Comparison of ENCODE assay signal across 8 cellular contexts in genomic region chr5:142611154-142611553, GRCh38.
A peak's percentile ranks its signal among the peaks of the same experiment; 100 is the strongest.
DNase-seq lines count a peak whose midpoint lies in the region; ATAC-seq and TF ChIP-seq lines count a peak whose summit lies in the region.

No MANE protein-coding gene starts in this region.

- intact Hi-C loops in left ventricle myocardium superior (cut with micrococcal nuclease) (loop anchor here (2.0 kb wide), 1 partner anchor 88 kb away; no protein-coding TSS in a partner anchor), gastrocnemius medialis (cut with DNase I; ENCODE audit: low total_unique reads) (loop anchor here (1.0 to 2.0 kb wide), 2 partner anchors 44 to 88 kb away; no protein-coding TSS in a partner anchor)

- DNase-seq in EL (peak; percentile 59), M059J (ENCODE audit: low read depth) (peak; percentile 66), T follicular helper cell (ENCODE audit: low read depth) (peak; percentile 33), left ventricle myocardium superior (peak; percentile 80), gastrocnemius medialis (peak; percentile 12 to 44)
- peak; percentile 73 for DNase-seq in activated naive CD8-positive, alpha-beta T cell treated with anti-CD3 and anti-CD28 coated beads, Interleukin-2, amount 50 U/mL, for 24 hours

- H3K4me3 Mint-ChIP-seq in activated naive CD8-positive, alpha-beta T cell treated with anti-CD3 and anti-CD28 coated beads, Interleukin-2, amount 50 U/mL, for 24 hours, result no peak overlapping the region

- H3K4me3 ChIP-seq in gastrocnemius medialis, result no peak overlapping the region

- no peaks in the 10 kb centered on the region for H3K27me3 ChIP-seq in gastrocnemius medialis

- TF ChIP-seq POLR2A in gastrocnemius medialis (IDR thresholded peaks at IDR 0.05), result no peak

- TF ChIP-seq CTCF in gastrocnemius medialis (IDR thresholded peaks at IDR 0.05 in 4 of 5, conservative IDR thresholded peaks at IDR 0.05 in 1 of 5), result peak; percentile 51 to 86 (median 73)

- ATAC-seq in GM21717 (IDR thresholded peaks at IDR 0.05; ENCODE audit: unreplicated experiment) (peak; percentile 86), left ventricle myocardium superior (peak; percentile 89), gastrocnemius medialis (peak; percentile 58 to 72), HG03571 (IDR thresholded peaks at IDR 0.05; ENCODE audit: unreplicated experiment) (no peak)
- ATAC-seq in activated naive CD8-positive, alpha-beta T cell treated with anti-CD3 and anti-CD28 coated beads, Interleukin-2, amount 50 U/mL, for 24 hours, result peak; percentile 89

- no peaks in the 10 kb centered on the region for H3K36me3 Mint-ChIP-seq in activated naive CD8-positive, alpha-beta T cell treated with anti-CD3 and anti-CD28 coated beads, Interleukin-2, amount 50 U/mL, for 24 hours (ENCODE audit: low read depth)

- H3K36me3 ChIP-seq in gastrocnemius medialis, result no peaks in the 10 kb centered on the region

- no peak overlapping the region for H3K27ac ChIP-seq in gastrocnemius medialis

- no peak overlapping the region for H3K27ac Mint-ChIP-seq in activated naive CD8-positive, alpha-beta T cell treated with anti-CD3 and anti-CD28 coated beads, Interleukin-2, amount 50 U/mL, for 24 hours

- peaks cover 2% of the 10 kb centered on the region for H3K4me1 Mint-ChIP-seq in activated naive CD8-positive, alpha-beta T cell treated with anti-CD3 and anti-CD28 coated beads, Interleukin-2, amount 50 U/mL, for 24 hours

- H3K27me3 Mint-ChIP-seq in activated naive CD8-positive, alpha-beta T cell treated with anti-CD3 and anti-CD28 coated beads, Interleukin-2, amount 50 U/mL, for 24 hours, result peaks cover 18% of the 10 kb centered on the region

- H3K9me3 Mint-ChIP-seq in activated naive CD8-positive, alpha-beta T cell treated with anti-CD3 and anti-CD28 coated beads, Interleukin-2, amount 50 U/mL, for 24 hours, result no peaks in the 10 kb centered on the region

- in situ Hi-C loops in gastrocnemius medialis (cut with MboI; ENCODE audit: low sequenced_read_pairs in 4 of 4), result loop anchor here in 2 of 4 donors (25.0 kb wide), 1 partner anchor 276 kb away; no protein-coding TSS in a partner anchor

- H3K9me3 ChIP-seq in gastrocnemius medialis, result no peaks in the 10 kb centered on the region

- H3K4me1 ChIP-seq in gastrocnemius medialis, result peaks cover 0 to 3% of the 10 kb centered on the region in 2 donors

Comparison
In these comparisons a context has a peak if more than half of its experiments do, and no peak if none do; other contexts are left out.
1. DNase-seq: peak in every context shown above with its lines; median percentile 80 in left ventricle myocardium superior; 73 in activated naive CD8-positive, alpha-beta T cell treated with anti-CD3 and anti-CD28 coated beads, Interleukin-2, amount 50 U/mL, for 24 hours; 66 in M059J; 59 in EL; 33 in T follicular helper cell; 28 in gastrocnemius medialis.